Comparison of ENCODE assay signal across 20 cellular contexts in the genomic region with DNA sequence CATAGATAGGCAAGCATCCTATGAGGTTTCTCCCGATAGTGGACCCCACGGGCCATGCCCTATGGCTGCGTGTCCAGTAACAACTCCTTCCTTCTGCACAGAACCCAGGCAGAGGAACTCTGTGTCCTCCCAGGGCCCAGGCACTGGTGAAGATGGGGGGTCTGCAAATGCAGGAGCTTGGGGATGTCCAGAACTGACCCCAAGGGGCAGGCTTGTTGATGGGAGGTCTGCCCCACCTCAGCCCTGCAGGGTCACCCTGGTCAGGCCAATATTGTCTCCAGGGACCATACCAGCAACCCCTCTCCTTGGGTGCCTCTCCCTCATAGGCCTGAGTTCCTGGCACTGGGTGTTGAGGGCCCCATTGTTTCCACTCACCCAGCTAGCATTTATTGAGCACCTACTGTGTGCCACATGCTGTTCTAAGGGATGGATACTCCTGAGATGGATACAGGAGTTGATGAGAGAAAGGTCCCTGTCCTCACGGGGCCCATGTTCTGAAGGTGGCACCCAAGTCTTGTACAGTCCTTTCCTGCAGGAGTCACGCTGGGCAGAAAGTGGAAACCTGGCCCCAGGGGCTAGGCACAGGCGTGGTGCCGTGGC. TPM values are rescaled to one million over a fixed set of nuclear protein-coding genes. Genes with fewer than 3 reads are reported as not detected.
DNase-seq lines count a peak whose midpoint lies in the region; ATAC-seq and TF ChIP-seq lines count a peak whose summit lies in the region.
"Had no signal": no experiment of that assay in that cellular context is flagged by ENCODE, and none has a peak within 500 bp of the region (broad histone marks: within the 10 kb centered on the region; RNA-seq: fewer than 3 reads in every experiment).

No MANE protein-coding gene starts in this region.

- H3K36me3 Mint-ChIP-seq in GM23338 (ENCODE audit: low read depth) (peaks cover 17% of the 10 kb centered on the region; the same call in 2 of the 3 replicates), neural progenitor cell (peaks cover 4% of the 10 kb centered on the region)

- WGBS in thyroid gland, 2 donors, result 87 to 92% methylated on average over 7 of the region's 7 CpGs

- H3K27ac Mint-ChIP-seq in GM23338, result no peak overlapping the region
- peak overlapping the region; percentile 33 for H3K27ac Mint-ChIP-seq in neural progenitor cell
- H3K27ac Mint-ChIP-seq: HFFc6 had no signal

- 0 out of 2 replicates have a peak, but pooled peaks cover 4% of the 10 kb centered on the region for H3F3A ChIP-seq in GM23338 (replicated peaks; ENCODE audit: low read depth)
- peaks cover 14% of the 10 kb centered on the region for H3F3A ChIP-seq in neural progenitor cell (ENCODE audit: low read depth)

- ATAC-seq in GM23338, result no peak

- peaks cover 7% of the 10 kb centered on the region for H3K27me3 Mint-ChIP-seq in GM23338 (ENCODE audit: insufficient read depth, low read depth, poor library complexity)
- peaks cover 5% of the 10 kb centered on the region for H3K27me3 Mint-ChIP-seq in neural progenitor cell (ENCODE audit: insufficient read depth, low read depth)
- H3K27me3 Mint-ChIP-seq: CD4-positive, alpha-beta memory T cell had no signal

- no peaks in the 10 kb centered on the region for H3K36me3 ChIP-seq in GM23338 (ENCODE audit: insufficient read depth)
- no peaks in the 10 kb centered on the region for H3K36me3 ChIP-seq in neural progenitor cell
- peaks cover 6 to 25% of the 10 kb centered on the region in 2 donors for H3K36me3 ChIP-seq in thyroid gland

- DNase-seq in GM23338 (ENCODE audit: low spot score) (no peak), neural progenitor cell (ENCODE audit: low spot score) (no peak), thyroid gland (no peak), NOMO-1 treated with DMSO at 0.1 percent for 48 hours (lab: John Stamatoyannopoulos, UW; ENCODE audit: unreplicated experiment) (no peak)
- DNase-seq in effector CD8-positive, alpha-beta T cell (lab: John Stamatoyannopoulos, UW), result no peak
- DNase-seq: ACHN; Caco-2; CD4-positive, alpha-beta memory T cell; DMS 273 treated with DMSO at 0.1 percent for 48 hours; DMS79 treated with DMSO at 0.1 percent for 48 hours; HFFc6; NCI-H1092 treated with DMSO at 0.1 percent for 48 hours; NCI-H1436 treated with DMSO at 0.1 percent for 48 hours; NCI-H1930; NCI-H2227 treated with DMSO at 0.1 percent for 48 hours; NCI-H510A had no signal

- no peaks in the 10 kb centered on the region for H3K27me3 ChIP-seq in GM23338 (ENCODE audit: insufficient read depth)
- no peaks in the 10 kb centered on the region for H3K27me3 ChIP-seq in neural progenitor cell
- H3K27me3 ChIP-seq in thyroid gland, result no peaks in the 10 kb centered on the region
- H3K27me3 ChIP-seq: BLaER1 treated with 17β-estradiol and CSF1 and Interleukin-3, amounts not matched to agents 10 nM and 100 nM had no signal

- H3K4me3 Mint-ChIP-seq in GM23338, result no peak overlapping the region
- no peak overlapping the region for H3K4me3 Mint-ChIP-seq in neural progenitor cell
- H3K4me3 Mint-ChIP-seq: CD4-positive, alpha-beta memory T cell; HFFc6 had no signal

- H2AFZ ChIP-seq in GM23338, result no peak overlapping the region
- no peak overlapping the region for H2AFZ ChIP-seq in neural progenitor cell (replicated peaks)

- H3K27ac ChIP-seq in GM23338 (ENCODE audit: low read depth), result peak overlapping the region; percentile 9; the same call in 1 of the 2 replicates
- peak overlapping the region; percentile 99; the same call in 1 of the 2 replicates for H3K27ac ChIP-seq in VCaP
- H3K27ac ChIP-seq in neural progenitor cell, result no peak overlapping the region
- H3K27ac ChIP-seq in thyroid gland, result no peak overlapping the region
- H3K27ac ChIP-seq: BLaER1 treated with 17β-estradiol and CSF1 and Interleukin-3, amounts not matched to agents 10 nM and 100 nM; HL-60; KMS-11 had no signal

- H3K4me1 Mint-ChIP-seq in GM23338, result peaks cover 14% of the 10 kb centered on the region
- H3K4me1 Mint-ChIP-seq in neural progenitor cell, result peaks cover 27% of the 10 kb centered on the region

- no peak for TF ChIP-seq POLR2A in thyroid gland (IDR thresholded peaks at IDR 0.05)

- no peak for TF ChIP-seq CTCF in GM23338 (conservative IDR thresholded peaks at IDR 0.05; ENCODE audit: low read depth in 2 of 2)
- no peak for TF ChIP-seq CTCF in VCaP (conservative IDR thresholded peaks at IDR 0.05)
- TF ChIP-seq CTCF in neural progenitor cell (IDR thresholded peaks at IDR 0.05), result no peak
- no peak for TF ChIP-seq CTCF in thyroid gland (IDR thresholded peaks at IDR 0.05)

- peaks cover 2% of the 10 kb centered on the region; the same call in 1 of the 2 replicates for H3K4me1 ChIP-seq in GM23338 (ENCODE audit: insufficient read depth)
- no peaks in the 10 kb centered on the region for H3K4me1 ChIP-seq in neural progenitor cell
- peaks cover 5 to 23% of the 10 kb centered on the region in 2 donors for H3K4me1 ChIP-seq in thyroid gland

- no peaks in the 10 kb centered on the region; the same call in 2 of the 3 replicates for H3K9me3 Mint-ChIP-seq in GM23338
- no peaks in the 10 kb centered on the region for H3K9me3 Mint-ChIP-seq in neural progenitor cell
- H3K9me3 Mint-ChIP-seq: CD4-positive, alpha-beta memory T cell; HFFc6 had no signal

- H3K9me3 ChIP-seq in neural progenitor cell (ENCODE audit: low read depth), result no peaks in the 10 kb centered on the region
- H3K9me3 ChIP-seq in thyroid gland, result no peaks in the 10 kb centered on the region
- H3K9me3 ChIP-seq: BLaER1 treated with 17β-estradiol and CSF1 and Interleukin-3, amounts not matched to agents 10 nM and 100 nM; Caco-2 had no signal

- H3K79me2 ChIP-seq in GM23338 (replicated peaks; ENCODE audit: insufficient read depth) (no peaks in the 10 kb centered on the region), neural progenitor cell (ENCODE audit: low read depth) (no peaks in the 10 kb centered on the region)

- no peaks in the 10 kb centered on the region for H3K9me2 ChIP-seq in GM23338 (ENCODE audit: insufficient read depth)

- intact Hi-C loops in thyroid gland (cut with DNase I), result no loop called here

- no peak overlapping the region for H3K4me3 ChIP-seq in GM23338
- H3K4me3 ChIP-seq in neural progenitor cell, result no peak overlapping the region
- no peak overlapping the region for H3K4me3 ChIP-seq in thyroid gland (replicated peaks in 1 of 3)
- H3K4me3 ChIP-seq: BLaER1 treated with 17β-estradiol and CSF1 and Interleukin-3, amounts not matched to agents 10 nM and 100 nM had no signal

- H3K4me2 ChIP-seq in GM23338, result no peak overlapping the region
- H3K4me2 ChIP-seq in neural progenitor cell, result no peak overlapping the region
- H3K4me2 ChIP-seq: KMS-11 had no signal

- no peak overlapping the region for H3K9ac ChIP-seq in neural progenitor cell
- H3K9ac ChIP-seq: KMS-11 had no signal

- no peaks in the 10 kb centered on the region; the same call in 1 of the 2 replicates for H4K20me1 ChIP-seq in GM23338 (replicated peaks; ENCODE audit: insufficient read depth)
- peaks cover 5% of the 10 kb centered on the region for H4K20me1 ChIP-seq in neural progenitor cell (ENCODE audit: low read depth)

TF ChIP-seq in GM23338, 12 proteins besides CTCF, POLR2A, EP300 and RAD21 (continues in another document):
- TF ChIP-seq NANOG (IDR thresholded peaks at IDR 0.05; ENCODE audit: borderline replicate concordance), result no peak
- no peak for TF ChIP-seq CREB1 (CRISPR knock-in tag; IDR thresholded peaks at IDR 0.05; ENCODE audit: low read depth)
- no peak for TF ChIP-seq ZNF114 (CRISPR knock-in tag; IDR thresholded peaks at IDR 0.05)
- TF ChIP-seq EZH2 (IDR thresholded peaks at IDR 0.05; ENCODE audit: low read depth, unreplicated experiment), result no peak
- TF ChIP-seq ZNF331 (CRISPR knock-in tag; IDR thresholded peaks at IDR 0.05; ENCODE audit: low read depth), result no peak
- TF ChIP-seq, protein P1, sequence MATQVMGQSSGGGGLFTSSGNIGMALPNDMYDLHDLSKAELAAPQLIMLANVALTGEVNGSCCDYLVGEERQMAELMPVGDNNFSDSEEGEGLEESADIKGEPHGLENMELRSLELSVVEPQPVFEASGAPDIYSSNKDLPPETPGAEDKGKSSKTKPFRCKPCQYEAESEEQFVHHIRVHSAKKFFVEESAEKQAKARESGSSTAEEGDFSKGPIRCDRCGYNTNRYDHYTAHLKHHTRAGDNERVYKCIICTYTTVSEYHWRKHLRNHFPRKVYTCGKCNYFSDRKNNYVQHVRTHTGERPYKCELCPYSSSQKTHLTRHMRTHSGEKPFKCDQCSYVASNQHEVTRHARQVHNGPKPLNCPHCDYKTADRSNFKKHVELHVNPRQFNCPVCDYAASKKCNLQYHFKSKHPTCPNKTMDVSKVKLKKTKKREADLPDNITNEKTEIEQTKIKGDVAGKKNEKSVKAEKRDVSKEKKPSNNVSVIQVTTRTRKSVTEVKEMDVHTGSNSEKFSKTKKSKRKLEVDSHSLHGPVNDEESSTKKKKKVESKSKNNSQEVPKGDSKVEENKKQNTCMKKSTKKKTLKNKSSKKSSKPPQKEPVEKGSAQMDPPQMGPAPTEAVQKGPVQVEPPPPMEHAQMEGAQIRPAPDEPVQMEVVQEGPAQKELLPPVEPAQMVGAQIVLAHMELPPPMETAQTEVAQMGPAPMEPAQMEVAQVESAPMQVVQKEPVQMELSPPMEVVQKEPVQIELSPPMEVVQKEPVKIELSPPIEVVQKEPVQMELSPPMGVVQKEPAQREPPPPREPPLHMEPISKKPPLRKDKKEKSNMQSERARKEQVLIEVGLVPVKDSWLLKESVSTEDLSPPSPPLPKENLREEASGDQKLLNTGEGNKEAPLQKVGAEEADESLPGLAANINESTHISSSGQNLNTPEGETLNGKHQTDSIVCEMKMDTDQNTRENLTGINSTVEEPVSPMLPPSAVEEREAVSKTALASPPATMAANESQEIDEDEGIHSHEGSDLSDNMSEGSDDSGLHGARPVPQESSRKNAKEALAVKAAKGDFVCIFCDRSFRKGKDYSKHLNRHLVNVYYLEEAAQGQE (IDR thresholded peaks at IDR 0.05; ENCODE audit: unreplicated experiment), result no peak

RNA-seq across cellular contexts. Expression of a gene that starts 26.3 kb away (rescaled TPM):
- 11.2 and 14.1 TPM in 2 replicates for total RNA-seq in GM23338 (2014; rRNA removed; shearing (Covaris generic))
- 9.2 and 12.4 TPM in 2 replicates for polyA plus RNA-seq in GM23338 (2016; fragmentation: Nextera tagmentation; extraction: Ambion mirVana)
- total RNA-seq in neural progenitor cell (ENCODE audit: low replicate concordance) (0.19 and 3.1 TPM in 2 replicates), thyroid gland (10 to 100 TPM; 19.5 to 34.5 (median 25.6) TPM)

RNA-seq across cellular contexts. Expression of a gene that starts 26.4 kb away (rescaled TPM):
- 29.8 and 35.1 TPM in 2 replicates for total RNA-seq in GM23338 (2014; rRNA removed; shearing (Covaris generic))
- 29.6 and 32.6 TPM in 2 replicates for polyA plus RNA-seq in GM23338 (2016; fragmentation: Nextera tagmentation; extraction: Ambion mirVana)
- total RNA-seq in neural progenitor cell (ENCODE audit: low replicate concordance), result 1.1 and 1.3 TPM in 2 replicates
- 100 to 1,000 TPM in 3 of 4 donors, 10 to 100 TPM in 1; 92.6 to 216 (median 138) TPM for total RNA-seq in thyroid gland

RNA-seq across cellular contexts. Expression of a gene that starts 48.7 kb away (rescaled TPM):
- 87.3 and 122 TPM in 2 replicates for total RNA-seq in GM23338 (2014; rRNA removed; shearing (Covaris generic))
- 15.3 and 15.6 TPM in 2 replicates for polyA plus RNA-seq in GM23338 (2016; fragmentation: Nextera tagmentation; extraction: Ambion mirVana)
- total RNA-seq in neural progenitor cell (ENCODE audit: low replicate concordance) (35.4 and 159 TPM in 2 replicates), thyroid gland (100 to 1,000 TPM in 3 of 4 donors, 10 to 100 TPM in 1; 34.5 to 123 (median 111) TPM)

RNA-seq across cellular contexts. Expression of a gene that starts 53.0 kb away (rescaled TPM):
- 15.0 and 20.2 TPM in 2 replicates for total RNA-seq in GM23338 (2014; rRNA removed; shearing (Covaris generic))
- 6.7 and 6.9 TPM in 2 replicates for polyA plus RNA-seq in GM23338 (2016; fragmentation: Nextera tagmentation; extraction: Ambion mirVana)
- total RNA-seq in neural progenitor cell (ENCODE audit: low replicate concordance) (9.1 and 10.0 TPM in 2 replicates), thyroid gland (10 to 100 TPM; 50.3 to 82.7 (median 65.2) TPM)

Comparison
In these comparisons a context has a peak if more than half of its experiments do, and no peak if none do; other contexts are left out.
1. H3K27ac ChIP-seq: peak in GM23338 (single experiment) and VCaP (single experiment); none in neural progenitor cell (single experiment) and thyroid gland (0 of 3).
2. RNA of a gene that starts 26.4 kb away (total RNA-seq): 92.6 to 216 TPM in thyroid gland and 29.8 to 35.1 TPM in GM23338; 1.1 to 1.3 TPM in neural progenitor cell; every median in the first group is over 10 times any median in the second.